In the genomic region with DNA sequence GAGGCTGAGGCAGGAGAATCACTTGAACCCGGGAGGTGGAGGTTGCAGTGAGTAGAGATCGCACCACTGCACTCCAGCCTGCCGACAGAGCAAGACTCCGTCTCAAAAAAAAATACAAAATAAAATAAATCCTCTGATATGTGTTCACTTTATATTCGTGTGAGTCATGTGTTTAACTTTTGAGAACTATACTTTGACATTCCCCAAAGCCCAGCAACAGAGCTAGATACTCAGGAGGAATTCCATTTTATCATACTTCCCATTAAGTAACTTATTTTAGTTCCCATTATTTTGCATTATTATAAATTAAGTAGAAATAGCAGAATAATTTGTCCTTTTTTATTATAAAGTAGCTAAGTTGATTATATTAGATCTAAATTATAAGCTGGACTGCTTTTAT, we compare ENCODE assay signal across 15 cellular contexts.
"Had no signal": no experiment of that assay in that cellular context is flagged by ENCODE, and none has a peak within 500 bp of the region (broad histone marks: within the 10 kb centered on the region; RNA-seq: fewer than 3 reads in every experiment).

No MANE protein-coding gene starts in this region.

- H3K27me3 Mint-ChIP-seq: activated naive CD4-positive, alpha-beta T cell treated with anti-CD3 and anti-CD28 coated beads, Interleukin-2, amount 10 ng/mL, durations not matched to agents 7 days and 5 days had no signal

- H3K9me3 ChIP-seq: heart left ventricle, ovary, right lobe of liver, transverse colon, vagina had no signal

- H3K27ac ChIP-seq: cardiac muscle cell, heart left ventricle, ovary, right lobe of liver, vagina had no signal

- DNase-seq: activated naive CD4-positive, alpha-beta T cell treated with anti-CD3 and anti-CD28 coated beads, Interleukin-2, amount 10 ng/mL, durations not matched to agents 7 days and 5 days; foreskin melanocyte; heart left ventricle; midbrain; ovary; right lobe of liver; stimulated activated naive CD8-positive, alpha-beta T cell treated with anti-CD3 and anti-CD28 coated beads, Interleukin-15, Interleukin-2, amounts not matched to agents 100 U/mL and 50 U/mL, for 24 hours; transverse colon had no signal

- H3K4me3 Mint-ChIP-seq: activated naive CD4-positive, alpha-beta T cell treated with anti-CD3 and anti-CD28 coated beads, Interleukin-2, amount 10 ng/mL, durations not matched to agents 7 days and 5 days; neural crest cell had no signal

- ATAC-seq: activated CD4-positive, CD25-positive, alpha-beta regulatory T cell treated with anti-CD3 and anti-CD28 coated beads, Interleukin-2, amount 50 U/mL, for 24 hours; esophagus mucosa; heart left ventricle; right lobe of liver; stimulated activated naive CD8-positive, alpha-beta T cell treated with anti-CD3 and anti-CD28 coated beads, Interleukin-15, Interleukin-2, amounts not matched to agents 100 U/mL and 50 U/mL, for 24 hours had no signal

- H3K9me3 Mint-ChIP-seq: activated naive CD4-positive, alpha-beta T cell treated with anti-CD3 and anti-CD28 coated beads, Interleukin-2, amount 10 ng/mL, durations not matched to agents 7 days and 5 days; activated T-helper 2 cell treated with anti-CD3 and anti-CD28 coated beads, Interferon-gamma antibody, Interleukin-2, Interleukin-4, amounts not matched to agents 10 μg/mL and 5 μg/mL and 100 μg/mL, durations not matched to agents 14 hours and 24 hours and 36 hours; neural crest cell had no signal

- H3K27me3 ChIP-seq: cardiac muscle cell, heart left ventricle, ovary, right lobe of liver, transverse colon, vagina had no signal

- H3K27ac Mint-ChIP-seq: activated naive CD4-positive, alpha-beta T cell treated with anti-CD3 and anti-CD28 coated beads, Interleukin-2, amount 10 ng/mL, durations not matched to agents 7 days and 5 days; activated T-helper 2 cell treated with anti-CD3 and anti-CD28 coated beads, Interferon-gamma antibody, Interleukin-2, Interleukin-4, amounts not matched to agents 10 μg/mL and 5 μg/mL and 100 μg/mL, durations not matched to agents 14 hours and 24 hours and 36 hours had no signal

- H3K4me3 ChIP-seq: cardiac muscle cell, heart left ventricle, lung, ovary, right lobe of liver, transverse colon, vagina had no signal

- H3K36me3 ChIP-seq: ovary had no signal
